Comparison of ENCODE assay signal across 8 cellular contexts in genomic region chr16:19114359-19115147, GRCh38. TPM values are rescaled to one million over a fixed set of nuclear protein-coding genes. Genes with fewer than 3 reads are reported as not detected.
DNase-seq lines count a peak whose midpoint lies in the region; ATAC-seq, FAIRE-seq and TF ChIP-seq lines count a peak whose summit lies in the region.

No MANE protein-coding gene starts in this region.

- no peak for FAIRE-seq in GM12891 (lab: Jason Lieb, UNC)
- FAIRE-seq in HTR-8/SVneo (lab: Jason Lieb, UNC): no peak

- peak overlapping the region; percentile 82 for H3K9ac ChIP-seq in HUES6 (ENCODE audit: low read length)

- peak overlapping the region; percentile 65 for H3K4me3 ChIP-seq in HUES6 (ENCODE audit: low read depth, low read length)
- H3K4me3 ChIP-seq in body of pancreas: peak overlapping the region; percentile 46 to 82
- H3K4me3 ChIP-seq in iPS-18c (ENCODE audit: insufficient read depth, low read depth, low read length): peak overlapping the region; percentile 47
- peak overlapping the region; percentile 37 to 80 (median 60) for H3K4me3 ChIP-seq in spleen

- H3K4me1 ChIP-seq in HUES6 (ENCODE audit: control insufficient read depth, insufficient read depth, low read length) (peaks cover 38% of the 10 kb centered on the region), body of pancreas (peaks cover 55% of the 10 kb centered on the region), spleen (peaks cover 26 to 72% (median 64%) of the 10 kb centered on the region in 6 donors)

- intact Hi-C loops in body of pancreas (cut with DNase I) (no loop called here), spleen (cut with DNase I; ENCODE audit: low total_unique reads) (no loop called here)

- H3K27me3 ChIP-seq in HUES6 (ENCODE audit: control insufficient read depth, insufficient read depth, low read length) (peaks cover 28% of the 10 kb centered on the region), body of pancreas (no peaks in the 10 kb centered on the region), spleen (replicated peaks in 1 of 7) (peaks cover 0 to 29% (median 6%) of the 10 kb centered on the region in 7 donors)

- H3K27ac ChIP-seq in HUES6 (ENCODE audit: low read depth, low read length) (no peak overlapping the region), body of pancreas (peak overlapping the region; percentile 87 to 90 (median 89)), spleen (peak overlapping the region; percentile 74 to 92 (median 88))

- ATAC-seq in body of pancreas (peak; percentile 19), HG03196 (IDR thresholded peaks at IDR 0.05; ENCODE audit: unreplicated experiment) (no peak), HG03025 (IDR thresholded peaks at IDR 0.05; ENCODE audit: low FRiP score, unreplicated experiment) (no peak)

- peak; percentile 43 for DNase-seq in GM12891 (ENCODE audit: insufficient read length, low spot score)
- peak; percentile 53 to 74 (median 68) for DNase-seq in body of pancreas
- peak; percentile 83 for DNase-seq in spleen
- no peak for DNase-seq in HTR-8/SVneo (ENCODE audit: insufficient read length, low spot score)

- H3K36me3 ChIP-seq in HUES6 (ENCODE audit: control insufficient read depth, insufficient read depth, low read length) (no peaks in the 10 kb centered on the region), body of pancreas (replicated peaks in 1 of 2; ENCODE audit: insufficient read depth in 1 of 2, low read depth in 2 of 2) (no peaks in the 10 kb centered on the region), spleen (peaks cover 0 to 13% (median 3%) of the 10 kb centered on the region in 6 donors)

- H3K9me3 ChIP-seq in HUES6 (ENCODE audit: control insufficient read depth, insufficient read depth, low read depth, low read length) (no peaks in the 10 kb centered on the region), body of pancreas (no peaks in the 10 kb centered on the region), iPS-18c (ENCODE audit: control insufficient read depth, insufficient read depth, low read length) (peaks cover 2% of the 10 kb centered on the region), spleen (no peaks in the 10 kb centered on the region)

- TF ChIP-seq POLR2A in GM12891 (IDR thresholded peaks at IDR 0.05; ENCODE audit: low read depth, low read length) (no peak), body of pancreas (IDR thresholded peaks at IDR 0.05) (no peak), spleen (IDR thresholded peaks at IDR 0.05) (no peak)

- peak in 1 of 7 experiments; percentile 15 for TF ChIP-seq CTCF in body of pancreas (IDR thresholded peaks at IDR 0.05)
- TF ChIP-seq CTCF in spleen (IDR thresholded peaks at IDR 0.05 in 8 of 11, conservative IDR thresholded peaks at IDR 0.05 in 3 of 11): peak in 3 of 11 experiments; percentile 6 to 19 (median 14)

- WGBS in body of pancreas, 2 donors: 20 to 67% methylated on average over 13 to 79 of the region's 80 CpGs
- 27 to 36% (median 29%) methylated on average over 54 to 80 of the region's 80 CpGs for WGBS in spleen, 5 donors

TF ChIP-seq in GM12891, 5 proteins besides CTCF, POLR2A, EP300 and RAD21:
- TF ChIP-seq POU2F2 (IDR thresholded peaks at IDR 0.05; ENCODE audit: low read depth, low read length) (no peak), TAF1 (IDR thresholded peaks at IDR 0.05; ENCODE audit: low read depth, low read length) (no peak), PAX5 (IDR thresholded peaks at IDR 0.05; ENCODE audit: insufficient read depth, low read length, severe bottlenecking) (no peak), POLR2AphosphoS5 (IDR thresholded peaks at IDR 0.05; ENCODE audit: low read depth, low read length) (no peak), SPI1 (IDR thresholded peaks at IDR 0.05; ENCODE audit: low read depth, low read length) (no peak)

RNA-seq across cellular contexts. Expression of gene ITPRIPL2, which starts 0.8 kb away (rescaled TPM):
- 0.63 TPM for polyA plus RNA-seq in GM12891 (2012; ENCODE audit: low read depth, missing spikeins)
- 10 to 100 TPM; 22.7 to 35.5 TPM for total RNA-seq in body of pancreas
- total RNA-seq in spleen: 10 to 100 TPM; 19.1 to 41.5 (median 32.7) TPM
- polyA plus RNA-seq in spleen: 1 to 10 TPM; 2.2 to 3.7 (median 2.5) TPM

RNA-seq across cellular contexts. Expression of gene COQ7, which starts 47.1 kb away (rescaled TPM):
- polyA plus RNA-seq in GM12891 (2012; ENCODE audit: low read depth, missing spikeins): 8.8 TPM
- total RNA-seq in body of pancreas: 1 to 10 TPM; 8.6 to 9.1 TPM
- total RNA-seq in spleen: 10 to 100 TPM; 11.7 to 23.4 (median 18.7) TPM
- polyA plus RNA-seq in spleen: 10 to 100 TPM in 1 of 3 donors, 1 to 10 TPM in 2; 6.6 to 10.9 (median 9.6) TPM

RNA-seq across cellular contexts. Expression of gene SYT17, which starts 53.5 kb away (rescaled TPM):
- 3.5 TPM for polyA plus RNA-seq in GM12891 (2012; ENCODE audit: low read depth, missing spikeins)
- total RNA-seq in body of pancreas: 1 to 10 TPM; 3.9 to 9.2 TPM
- 1 to 10 TPM; 1.2 to 3.7 (median 1.6) TPM for total RNA-seq in spleen
- 1 to 10 TPM; 1.5 to 3.2 (median 2.9) TPM for polyA plus RNA-seq in spleen
